ENCODE assay signal across 8 cellular contexts in the genomic region with DNA sequence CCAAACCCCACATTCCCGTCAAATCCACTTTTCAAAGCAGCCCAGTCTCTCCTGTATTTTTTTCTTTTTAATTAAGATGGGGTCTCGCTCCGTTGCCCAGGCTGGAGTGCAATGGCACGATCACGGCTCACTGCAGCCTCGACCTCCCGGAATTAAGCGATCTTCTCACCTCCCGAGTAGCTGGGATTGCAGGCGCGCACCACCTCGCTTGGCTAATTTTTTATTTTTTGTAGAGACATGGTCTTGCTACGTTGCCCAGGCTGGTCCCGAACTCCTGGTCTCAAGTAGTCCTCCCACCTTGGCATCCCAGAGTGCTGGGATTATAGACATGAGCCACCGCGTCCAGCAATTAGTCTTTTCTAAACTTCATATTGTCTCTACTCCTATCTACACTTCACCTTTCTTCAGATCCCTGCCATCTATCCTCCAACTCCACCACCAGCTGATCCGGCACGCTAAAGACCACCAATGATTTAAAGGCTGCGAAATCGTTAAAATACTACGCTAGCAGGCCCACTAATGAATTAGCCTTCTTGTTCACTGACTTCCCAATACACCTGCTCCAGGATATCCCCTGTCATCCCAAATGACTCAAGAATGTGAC. TPM values are rescaled to one million over a fixed set of nuclear protein-coding genes. Genes with fewer than 3 reads are reported as not detected.
DNase-seq lines count a peak whose midpoint lies in the region; FAIRE-seq and TF ChIP-seq lines count a peak whose summit lies in the region.

No MANE protein-coding gene starts in this region.

- 77 to 78% methylated on average over 20 to 21 of the region's 21 CpGs for WGBS in mesodermal cell (ENCODE audit: insufficient coverage in 2 of 2), 2 experiments

- H3K36me3 Mint-ChIP-seq in activated naive CD4-positive, alpha-beta T cell treated with anti-CD3 and anti-CD28 coated beads, Interleukin-2, amount 50 U/mL, for 24 hours: peaks cover 14% of the 10 kb centered on the region

- no peak for TF ChIP-seq CTCF in cardiac fibroblast (IDR thresholded peaks at IDR 0.05; ENCODE audit: low read depth, low read length)
- no peak for TF ChIP-seq CTCF in uterus (IDR thresholded peaks at IDR 0.05)

- peaks cover 5% of the 10 kb centered on the region for H3K9me3 Mint-ChIP-seq in activated naive CD4-positive, alpha-beta T cell treated with anti-CD3 and anti-CD28 coated beads, Interleukin-2, amount 50 U/mL, for 24 hours

- TF ChIP-seq POLR2A in uterus (IDR thresholded peaks at IDR 0.05): no peak
- no peak for TF ChIP-seq POLR2A in H54 (IDR thresholded peaks at IDR 0.05; ENCODE audit: low read depth, low read length)

- no peak for DNase-seq in activated naive CD4-positive, alpha-beta T cell treated with Interleukin-2 at 50 U/mL for 16 hours
- DNase-seq in cardiac fibroblast (ENCODE audit: low read depth in 2 of 2) (peak in 1 of 2 donors; percentile 3), uterus (no peak), NCI-H524 (lab: John Stamatoyannopoulos, UW) (no peak), glomerular visceral epithelial cell (ENCODE audit: extremely low spot score) (no peak), H54 (ENCODE audit: insufficient read length, low spot score) (no peak)

- no peaks in the 10 kb centered on the region for H3K27me3 ChIP-seq in uterus

- intact Hi-C loops in uterus (cut with DNase I; ENCODE audit: low total_unique reads): no loop called here

- H3K4me3 ChIP-seq in cardiac fibroblast (replicated peaks in 1 of 2; ENCODE audit: low read depth in 2 of 2, low read length in 2 of 2) (peak overlapping the region; percentile 87 to 96), mesodermal cell (ENCODE audit: extremely low read depth, insufficient read depth, low read length, poor library complexity, severe bottlenecking) (peak overlapping the region; percentile 92), uterus (peak overlapping the region; percentile 48 to 97)

- H3K36me3 ChIP-seq in mesodermal cell (ENCODE audit: control insufficient read depth, insufficient read depth, low read length) (peaks cover 38% of the 10 kb centered on the region), uterus (no peaks in the 10 kb centered on the region)

- H3K27ac Mint-ChIP-seq in activated naive CD4-positive, alpha-beta T cell treated with anti-CD3 and anti-CD28 coated beads, Interleukin-2, amount 50 U/mL, for 24 hours: peak overlapping the region; percentile 97

- no peaks in the 10 kb centered on the region for H3K27me3 Mint-ChIP-seq in activated naive CD4-positive, alpha-beta T cell treated with anti-CD3 and anti-CD28 coated beads, Interleukin-2, amount 50 U/mL, for 24 hours

- H3K4me1 Mint-ChIP-seq in activated naive CD4-positive, alpha-beta T cell treated with anti-CD3 and anti-CD28 coated beads, Interleukin-2, amount 50 U/mL, for 24 hours: peaks cover 34% of the 10 kb centered on the region

- H3K4me3 Mint-ChIP-seq in activated naive CD4-positive, alpha-beta T cell treated with anti-CD3 and anti-CD28 coated beads, Interleukin-2, amount 50 U/mL, for 24 hours: peak overlapping the region; percentile 91

- H3K9me3 ChIP-seq in mesodermal cell (ENCODE audit: control insufficient read depth, low read length) (no peaks in the 10 kb centered on the region), uterus (no peaks in the 10 kb centered on the region)

- peak overlapping the region; percentile 54 for H3K27ac ChIP-seq in mesodermal cell (ENCODE audit: low read depth, low read length, severe bottlenecking)
- peak overlapping the region; percentile 68 to 79 for H3K27ac ChIP-seq in uterus

- no peak for FAIRE-seq in H54 (lab: Jason Lieb, UNC)

- H3K4me1 ChIP-seq in mesodermal cell (ENCODE audit: control insufficient read depth, insufficient read depth, low read length, poor library complexity, severe bottlenecking) (no peaks in the 10 kb centered on the region), uterus (peaks cover 0 to 4% of the 10 kb centered on the region in 2 donors)

RNA-seq across cellular contexts. Expression of gene CHUK, which starts 0.5 kb away (rescaled TPM):
- 14.8 TPM for polyA plus RNA-seq in mesodermal cell (2013, experiment 1 of 2)
- 16.5 TPM for polyA plus RNA-seq in mesodermal cell (2013, experiment 2 of 2)
- 10 to 100 TPM; 12.3 to 28.7 (median 24.2) TPM for total RNA-seq in uterus

RNA-seq across cellular contexts. Expression of gene CWF19L1, which starts 37.5 kb away (rescaled TPM):
- polyA plus RNA-seq in mesodermal cell (2013, experiment 1 of 2): 24.1 TPM
- 22.7 TPM for polyA plus RNA-seq in mesodermal cell (2013, experiment 2 of 2)
- total RNA-seq in uterus: 10 to 100 TPM in 3 of 4 donors, 1 to 10 TPM in 1; 4.1 to 42.4 (median 29.3) TPM

RNA-seq across cellular contexts. Expression of gene ERLIN1, which starts 44.1 kb away (rescaled TPM):
- 36.3 TPM for polyA plus RNA-seq in mesodermal cell (2013, experiment 1 of 2)
- polyA plus RNA-seq in mesodermal cell (2013, experiment 2 of 2): 38.9 TPM
- 10 to 100 TPM in 3 of 4 donors, 1 to 10 TPM in 1; 2.4 to 44.8 (median 16.7) TPM for total RNA-seq in uterus

RNA-seq across cellular contexts. Expression of gene BLOC1S2, which starts 56.6 kb away (rescaled TPM):
- 63.1 TPM for polyA plus RNA-seq in mesodermal cell (2013, experiment 1 of 2)
- 64.3 TPM for polyA plus RNA-seq in mesodermal cell (2013, experiment 2 of 2)
- 10 to 100 TPM in 2 of 4 donors, 1 to 10 TPM in 1, under 1 TPM in 1; 0.51 to 22.7 (median 13.3) TPM for total RNA-seq in uterus
